ENCODE assay signal across 1 cellular context in the genomic region with DNA sequence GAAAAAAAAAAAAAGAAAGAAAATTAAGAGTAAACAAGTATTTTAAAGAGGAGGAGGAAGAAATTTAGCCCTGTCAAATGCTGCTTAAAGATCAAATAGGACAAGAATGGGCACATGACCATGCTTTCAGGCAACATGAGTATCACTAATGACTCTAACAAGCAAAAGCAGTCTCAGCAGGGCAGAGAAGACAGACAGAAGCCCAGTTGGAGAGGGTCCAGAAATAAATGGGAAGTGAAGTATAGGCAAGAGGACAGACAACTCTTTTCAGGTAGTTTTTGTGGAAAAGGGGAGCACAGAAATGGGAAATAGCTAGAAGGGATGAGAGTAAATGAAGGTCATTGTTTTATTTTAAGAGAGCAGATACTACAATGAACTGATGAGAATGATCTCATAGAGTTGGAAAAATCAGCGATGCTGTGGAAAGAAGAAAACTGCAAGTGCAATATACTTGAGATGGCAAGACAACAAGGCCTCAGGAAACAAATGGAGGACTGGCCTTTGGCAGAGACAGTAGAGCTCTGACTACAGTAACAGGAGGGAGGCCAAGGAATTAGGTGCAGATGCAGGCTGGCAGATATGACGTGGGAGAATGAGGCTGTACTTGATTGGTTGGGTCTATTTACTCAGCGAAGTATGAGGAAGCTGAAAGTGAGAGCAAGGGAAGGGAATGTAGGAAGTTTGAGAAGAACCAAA.
TF ChIP-seq lines count a peak whose summit lies in the region.

No MANE protein-coding gene starts in this region.

TF ChIP-seq in WTC11, 78 proteins besides CTCF, POLR2A, EP300 and RAD21 (continued from another document):
- TF ChIP-seq MAX (CRISPR knock-in tag; IDR thresholded peaks at IDR 0.05): no peak
- TF ChIP-seq GRHL2 (CRISPR knock-in tag; IDR thresholded peaks at IDR 0.05; ENCODE audit: insufficient replicate concordance, severe bottlenecking): no peak
- TF ChIP-seq, protein P1, sequence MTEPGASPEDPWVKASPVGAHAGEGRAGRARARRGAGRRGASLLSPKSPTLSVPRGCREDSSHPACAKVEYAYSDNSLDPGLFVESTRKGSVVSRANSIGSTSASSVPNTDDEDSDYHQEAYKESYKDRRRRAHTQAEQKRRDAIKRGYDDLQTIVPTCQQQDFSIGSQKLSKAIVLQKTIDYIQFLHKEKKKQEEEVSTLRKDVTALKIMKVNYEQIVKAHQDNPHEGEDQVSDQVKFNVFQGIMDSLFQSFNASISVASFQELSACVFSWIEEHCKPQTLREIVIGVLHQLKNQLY (CRISPR knock-in tag; IDR thresholded peaks at IDR 0.05): no peak
- no peak for TF ChIP-seq FOXK1 (CRISPR knock-in tag; IDR thresholded peaks at IDR 0.05)
- TF ChIP-seq HMGA2 (CRISPR knock-in tag; IDR thresholded peaks at IDR 0.05): no peak
- TF ChIP-seq CREM (CRISPR knock-in tag; IDR thresholded peaks at IDR 0.05): no peak
- TF ChIP-seq, protein P2, sequence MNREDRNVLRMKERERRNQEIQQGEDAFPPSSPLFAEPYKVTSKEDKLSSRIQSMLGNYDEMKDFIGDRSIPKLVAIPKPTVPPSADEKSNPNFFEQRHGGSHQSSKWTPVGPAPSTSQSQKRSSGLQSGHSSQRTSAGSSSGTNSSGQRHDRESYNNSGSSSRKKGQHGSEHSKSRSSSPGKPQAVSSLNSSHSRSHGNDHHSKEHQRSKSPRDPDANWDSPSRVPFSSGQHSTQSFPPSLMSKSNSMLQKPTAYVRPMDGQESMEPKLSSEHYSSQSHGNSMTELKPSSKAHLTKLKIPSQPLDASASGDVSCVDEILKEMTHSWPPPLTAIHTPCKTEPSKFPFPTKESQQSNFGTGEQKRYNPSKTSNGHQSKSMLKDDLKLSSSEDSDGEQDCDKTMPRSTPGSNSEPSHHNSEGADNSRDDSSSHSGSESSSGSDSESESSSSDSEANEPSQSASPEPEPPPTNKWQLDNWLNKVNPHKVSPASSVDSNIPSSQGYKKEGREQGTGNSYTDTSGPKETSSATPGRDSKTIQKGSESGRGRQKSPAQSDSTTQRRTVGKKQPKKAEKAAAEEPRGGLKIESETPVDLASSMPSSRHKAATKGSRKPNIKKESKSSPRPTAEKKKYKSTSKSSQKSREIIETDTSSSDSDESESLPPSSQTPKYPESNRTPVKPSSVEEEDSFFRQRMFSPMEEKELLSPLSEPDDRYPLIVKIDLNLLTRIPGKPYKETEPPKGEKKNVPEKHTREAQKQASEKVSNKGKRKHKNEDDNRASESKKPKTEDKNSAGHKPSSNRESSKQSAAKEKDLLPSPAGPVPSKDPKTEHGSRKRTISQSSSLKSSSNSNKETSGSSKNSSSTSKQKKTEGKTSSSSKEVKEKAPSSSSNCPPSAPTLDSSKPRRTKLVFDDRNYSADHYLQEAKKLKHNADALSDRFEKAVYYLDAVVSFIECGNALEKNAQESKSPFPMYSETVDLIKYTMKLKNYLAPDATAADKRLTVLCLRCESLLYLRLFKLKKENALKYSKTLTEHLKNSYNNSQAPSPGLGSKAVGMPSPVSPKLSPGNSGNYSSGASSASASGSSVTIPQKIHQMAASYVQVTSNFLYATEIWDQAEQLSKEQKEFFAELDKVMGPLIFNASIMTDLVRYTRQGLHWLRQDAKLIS (CRISPR knock-in tag; IDR thresholded peaks at IDR 0.05; ENCODE audit: borderline replicate concordance): no peak
- TF ChIP-seq NR3C1 (CRISPR knock-in tag; conservative IDR thresholded peaks at IDR 0.05; ENCODE audit: low read depth): no peak
